12 cellular contexts compared by ENCODE assay signal in the genomic region with DNA sequence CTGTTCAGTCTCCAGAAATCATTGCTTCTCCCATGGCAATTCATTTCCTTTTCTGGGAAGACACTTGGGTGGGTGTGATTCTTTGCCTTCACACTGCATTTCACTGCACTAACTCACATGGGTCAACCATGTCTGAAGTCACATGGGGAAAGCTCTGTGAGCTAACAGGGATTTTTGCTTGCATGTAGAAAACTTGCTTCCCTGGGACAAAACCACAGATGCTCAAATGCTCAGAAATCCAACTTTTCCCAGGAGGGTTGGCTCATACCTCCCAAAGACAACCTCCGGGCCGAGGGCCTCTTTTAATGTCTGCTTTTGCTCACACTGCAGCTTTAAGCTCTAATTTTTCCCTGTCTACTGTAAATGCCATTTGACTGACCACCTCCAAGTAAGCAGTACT.
"Had no signal": no experiment of that assay in that cellular context is flagged by ENCODE, and none has a peak within 500 bp of the region (broad histone marks: within the 10 kb centered on the region; RNA-seq: fewer than 3 reads in every experiment).

No MANE protein-coding gene starts in this region.

- H3K9me3 ChIP-seq: heart right ventricle, ovary, tibial nerve had no signal

- H3K27ac ChIP-seq: cardiac muscle cell, coronary artery, foreskin keratinocyte, heart right ventricle, ovary, tibial nerve had no signal

- H3K4me3 ChIP-seq: cardiac muscle cell, coronary artery, heart right ventricle, ovary, tibial nerve had no signal

- ATAC-seq: activated CD4-positive, CD25-positive, alpha-beta regulatory T cell treated with anti-CD3 and anti-CD28 coated beads, Interleukin-2, amount 50 U/mL, for 24 hours; activated naive CD4-positive, alpha-beta T cell treated with anti-CD3 and anti-CD28 coated beads, Interleukin-2, amount 50 U/mL, for 72 hours; foreskin keratinocyte; heart right ventricle; stimulated activated effector memory CD8-positive, alpha-beta T cell treated with anti-CD3 and anti-CD28 coated beads, Interleukin-12 subunit alpha, Interleukin-12 subunit beta, amount 100 ng/mL, for 72 hours had no signal

- H3K27me3 ChIP-seq: cardiac muscle cell, foreskin keratinocyte, heart right ventricle, ovary, tibial nerve had no signal

- DNase-seq: activated effector memory CD4-positive, alpha-beta T cell treated with anti-CD3 and anti-CD28 coated beads, Interleukin-2, amount 50 U/mL, for 16 hours; activated T-cell treated with anti-CD3 and anti-CD28 coated beads, Interleukin-2, amount 50 U/mL, for 1 hour; effector CD4-positive, alpha-beta T cell; foreskin keratinocyte; heart right ventricle; ovary had no signal

- H3K4me1 ChIP-seq: heart right ventricle, tibial nerve had no signal

- H3K36me3 ChIP-seq: cardiac muscle cell, heart right ventricle, ovary, tibial nerve had no signal
